Comparison of ENCODE assay signal across 13 cellular contexts in the genomic region with DNA sequence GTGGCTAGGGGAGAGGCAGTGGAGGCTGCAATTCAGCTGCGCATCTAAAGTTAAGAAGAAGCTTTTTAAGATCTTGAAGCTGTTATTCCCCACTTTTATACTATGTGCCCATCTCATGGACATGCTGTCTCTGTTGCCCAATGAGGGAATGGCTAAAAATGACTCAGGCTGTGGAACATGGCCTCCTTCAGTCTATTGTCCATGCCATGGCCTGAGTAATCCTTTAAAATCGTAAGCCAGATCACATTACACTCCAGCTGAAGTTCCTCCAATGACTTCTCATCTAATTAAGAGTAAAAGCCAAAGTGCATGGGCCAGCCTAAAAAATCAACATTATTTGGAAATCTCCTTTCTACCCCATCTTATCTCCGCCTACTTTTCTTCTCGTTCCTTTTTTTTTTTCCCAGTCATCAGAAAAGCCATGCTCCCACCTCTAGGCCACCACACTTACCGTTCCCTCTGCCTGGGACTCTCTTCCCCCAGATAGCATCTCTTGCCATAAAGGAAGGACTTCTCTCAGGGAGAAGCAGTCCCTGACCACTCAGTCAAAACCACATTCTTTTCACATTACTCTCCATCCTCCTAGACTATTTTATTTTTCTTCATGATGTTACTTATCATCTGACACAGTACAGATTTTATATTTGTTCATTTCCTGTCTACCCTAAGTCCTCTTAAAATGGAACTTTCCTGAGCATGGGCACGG.
DNase-seq lines count a peak whose midpoint lies in the region; ATAC-seq and TF ChIP-seq lines count a peak whose summit lies in the region.
"Had no signal": no experiment of that assay in that cellular context is flagged by ENCODE, and none has a peak within 500 bp of the region (broad histone marks: within the 10 kb centered on the region; RNA-seq: fewer than 3 reads in every experiment).

No MANE protein-coding gene starts in this region.

- no peaks in the 10 kb centered on the region for H3K9me3 ChIP-seq in hepatocyte (ENCODE audit: low read depth)

- H2AFZ ChIP-seq in hepatocyte = no peak overlapping the region

- no peak overlapping the region for H3K4me3 Mint-ChIP-seq in nephron progenitor cell
- H3K4me3 Mint-ChIP-seq: CD4-positive, CD25-positive, alpha-beta regulatory T cell; WTC11 had no signal

- TF ChIP-seq CTCF in AG09319 (IDR thresholded peaks at IDR 0.05; ENCODE audit: low read depth, low read length) (no peak), epithelial cell of esophagus (IDR thresholded peaks at IDR 0.05; ENCODE audit: insufficient read depth, low read depth, low read length, missing control alignments) (no peak), nephron progenitor cell (IDR thresholded peaks at IDR 0.05) (no peak), hepatocyte (IDR thresholded peaks at IDR 0.05; ENCODE audit: poor library complexity) (no peak)

- H3K4me1 ChIP-seq in hepatocyte (ENCODE audit: insufficient read depth) = peaks cover 5% of the 10 kb centered on the region

- H3K4me2 ChIP-seq in hepatocyte = no peak overlapping the region

- ATAC-seq in GM18520 (IDR thresholded peaks at IDR 0.05; ENCODE audit: unreplicated experiment) = no peak
- ATAC-seq in GM18861 (IDR thresholded peaks at IDR 0.05; ENCODE audit: unreplicated experiment) = no peak
- ATAC-seq: WTC11 had no signal

- no peaks in the 10 kb centered on the region for H3K27me3 Mint-ChIP-seq in nephron progenitor cell (ENCODE audit: low read depth, poor library complexity)

- H3K9me2 ChIP-seq in hepatocyte (replicated peaks; ENCODE audit: insufficient read depth) = no peaks in the 10 kb centered on the region

- H3K27me3 ChIP-seq in hepatocyte = no peaks in the 10 kb centered on the region

- H3K36me3 Mint-ChIP-seq in nephron progenitor cell (ENCODE audit: low read depth) = no peaks in the 10 kb centered on the region
- H3K36me3 Mint-ChIP-seq: CD4-positive, CD25-positive, alpha-beta regulatory T cell; WTC11 had no signal

- DNase-seq in AG09319 (ENCODE audit: extremely low read depth, low read depth) = peak; percentile 75
- DNase-seq in NCI-H226 = peak; percentile 82
- peak; percentile 85 for DNase-seq in epithelial cell of esophagus (ENCODE audit: low read depth)
- DNase-seq in nephron progenitor cell = no peak
- DNase-seq in NCI-H146 (lab: John Stamatoyannopoulos, UW) = no peak
- DNase-seq in hepatocyte (ENCODE audit: low spot score) = no peak
- DNase-seq: CD4-positive, CD25-positive, alpha-beta regulatory T cell; effector CD4-positive, alpha-beta T cell had no signal

- H4K20me1 ChIP-seq in hepatocyte (ENCODE audit: insufficient read depth, poor library complexity, severe bottlenecking) = no peaks in the 10 kb centered on the region

- peaks cover 33% of the 10 kb centered on the region for H3K4me1 Mint-ChIP-seq in nephron progenitor cell

- no peaks in the 10 kb centered on the region for H3K79me2 ChIP-seq in hepatocyte

- no peak overlapping the region for H3K4me3 ChIP-seq in epithelial cell of esophagus (ENCODE audit: low read length)
- H3K4me3 ChIP-seq in hepatocyte = no peak overlapping the region
- H3K4me3 ChIP-seq: skin epidermis had no signal

- H3K27ac ChIP-seq in hepatocyte = no peak overlapping the region

- 82% methylated on average over 6 of the region's 6 CpGs for WGBS in hepatocyte (ENCODE audit: low lambda C conversion rate, missing lambda C conversion rate)

- no peaks in the 10 kb centered on the region for H3K36me3 ChIP-seq in hepatocyte (replicated peaks; ENCODE audit: insufficient read depth, low read depth)

- H3K9me3 Mint-ChIP-seq in nephron progenitor cell = no peaks in the 10 kb centered on the region
- H3K9me3 Mint-ChIP-seq: activated T-helper 2 cell treated with anti-CD3 and anti-CD28 coated beads, Interferon-gamma antibody, Interleukin-2, Interleukin-4, amounts not matched to agents 10 μg/mL and 5 μg/mL and 100 μg/mL, durations not matched to agents 14 hours and 24 hours and 36 hours; CD4-positive, CD25-positive, alpha-beta regulatory T cell; WTC11 had no signal

- peak overlapping the region; percentile 36 for H3K27ac Mint-ChIP-seq in nephron progenitor cell
- H3K27ac Mint-ChIP-seq: activated T-helper 2 cell treated with anti-CD3 and anti-CD28 coated beads, Interferon-gamma antibody, Interleukin-2, Interleukin-4, amounts not matched to agents 10 μg/mL and 5 μg/mL and 100 μg/mL, durations not matched to agents 14 hours and 24 hours and 36 hours; CD4-positive, CD25-positive, alpha-beta regulatory T cell; WTC11 had no signal

Comparison
In these comparisons a context has a peak if more than half of its experiments do, and no peak if none do; other contexts are left out.
1. DNase-seq: peak in AG09319 (single experiment), NCI-H226 (single experiment) and epithelial cell of esophagus (single experiment); none in nephron progenitor cell (single experiment), NCI-H146 (single experiment) and hepatocyte (single experiment).